15 cellular contexts compared by ENCODE assay signal in the genomic region with DNA sequence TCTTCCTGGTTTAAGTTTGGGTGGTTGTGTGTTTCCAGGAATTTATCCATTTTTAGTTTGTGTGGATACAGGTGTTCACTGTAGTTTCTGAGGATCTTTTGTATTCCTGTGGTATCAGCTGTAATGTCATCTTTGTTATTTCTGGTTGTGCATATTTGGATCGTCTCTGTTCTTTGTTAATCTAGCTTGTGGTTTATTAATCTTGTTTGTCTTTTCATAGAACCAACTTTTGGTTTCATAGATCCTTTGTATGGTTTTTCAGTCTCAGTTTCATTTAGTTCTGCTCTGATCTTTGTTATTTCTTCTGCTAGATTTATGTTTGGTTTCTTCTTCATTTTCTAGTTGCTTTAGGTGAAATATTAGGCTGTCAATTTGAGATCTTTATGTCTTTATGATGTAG.
DNase-seq lines count a peak whose midpoint lies in the region; ATAC-seq, FAIRE-seq and TF ChIP-seq lines count a peak whose summit lies in the region.
"Had no signal": no experiment of that assay in that cellular context is flagged by ENCODE, and none has a peak within 500 bp of the region (broad histone marks: within the 10 kb centered on the region; RNA-seq: fewer than 3 reads in every experiment).

No MANE protein-coding gene starts in this region.

- TF ChIP-seq POLR2A in GM12891 (IDR thresholded peaks at IDR 0.05; ENCODE audit: low read depth, low read length) = no peak

- H3K27me3 Mint-ChIP-seq in T-helper 17 cell = no peaks in the 10 kb centered on the region
- H3K27me3 Mint-ChIP-seq in activated CD8-positive, alpha-beta memory T cell treated with anti-CD3 and anti-CD28 coated beads, Interleukin-2, amount 10 ng/mL, durations not matched to agents 7 days and 5 days = no peaks in the 10 kb centered on the region

- H3K4me1 Mint-ChIP-seq in T-helper 17 cell = no peaks in the 10 kb centered on the region
- peaks cover 2% of the 10 kb centered on the region for H3K4me1 Mint-ChIP-seq in activated CD8-positive, alpha-beta memory T cell treated with anti-CD3 and anti-CD28 coated beads, Interleukin-2, amount 10 ng/mL, durations not matched to agents 7 days and 5 days

- no peak overlapping the region for H3K4me3 Mint-ChIP-seq in T-helper 17 cell
- H3K4me3 Mint-ChIP-seq in activated CD8-positive, alpha-beta memory T cell treated with anti-CD3 and anti-CD28 coated beads, Interleukin-2, amount 10 ng/mL, durations not matched to agents 7 days and 5 days = no peak overlapping the region

- no peaks in the 10 kb centered on the region for H3K9me3 ChIP-seq in T-helper 17 cell (ENCODE audit: control insufficient read depth, low read length, poor library complexity, severe bottlenecking)

- no peak overlapping the region for H3K27ac Mint-ChIP-seq in T-helper 17 cell
- no peak overlapping the region for H3K27ac Mint-ChIP-seq in activated CD8-positive, alpha-beta memory T cell treated with anti-CD3 and anti-CD28 coated beads, Interleukin-2, amount 10 ng/mL, durations not matched to agents 7 days and 5 days

- DNase-seq in GM12891 (ENCODE audit: insufficient read length, low spot score) (no peak), T-helper 17 cell (no peak)
- DNase-seq in activated CD4-positive, CD25-positive, alpha-beta regulatory T cell treated with anti-CD3 and anti-CD28 coated beads, Interleukin-2, amount 50 U/mL, for 72 hours = no peak
- no peak for DNase-seq in activated CD8-positive, alpha-beta memory T cell treated with anti-CD3 and anti-CD28 coated beads, Interleukin-2, amount 10 ng/mL, durations not matched to agents 7 days and 5 days
- DNase-seq: activated CD4-positive, alpha-beta T cell treated with anti-CD3 and anti-CD28 coated beads for 48 hours; activated effector memory CD4-positive, alpha-beta T cell treated with anti-CD3 and anti-CD28 coated beads, Interleukin-2, amount 50 U/mL, for 16 hours; GOT3; hypothalamus; NCI-H187 treated with DMSO at 0.1 percent for 48 hours; stimulated activated naive CD4-positive, alpha-beta T cell treated with Interleukin-2 at 50 U/mL for 16 hours had no signal

- ATAC-seq in GM18870 (IDR thresholded peaks at IDR 0.05; ENCODE audit: unreplicated experiment) (peak; percentile 99), GM21529 (IDR thresholded peaks at IDR 0.05; ENCODE audit: unreplicated experiment) (peak; percentile 81), HG03039 (IDR thresholded peaks at IDR 0.05; ENCODE audit: unreplicated experiment) (peak; percentile 81), HG03575 (IDR thresholded peaks at IDR 0.05; ENCODE audit: extremely low read depth, insufficient number of reproducible peaks, low FRiP score, unreplicated experiment) (peak; percentile 87), T-helper 17 cell (no peak)
- ATAC-seq in activated CD8-positive, alpha-beta memory T cell treated with anti-CD3 and anti-CD28 coated beads, Interleukin-2, amount 10 ng/mL, durations not matched to agents 7 days and 5 days = no peak

- H3K9me3 Mint-ChIP-seq in activated CD8-positive, alpha-beta memory T cell treated with anti-CD3 and anti-CD28 coated beads, Interleukin-2, amount 10 ng/mL, durations not matched to agents 7 days and 5 days (ENCODE audit: low read depth) = peaks cover 5% of the 10 kb centered on the region

- CTCF ChIA-PET in activated CD8-positive, alpha-beta memory T cell treated with anti-CD3 and anti-CD28 coated beads, Interleukin-2, amount 10 ng/mL, durations not matched to agents 7 days and 5 days (lab: Charles Lee) = no interaction called here

- no peak for FAIRE-seq in GM12891 (lab: Jason Lieb, UNC)
- FAIRE-seq: G401.6 had no signal

- H3K36me3 Mint-ChIP-seq in T-helper 17 cell (ENCODE audit: low read depth) = no peaks in the 10 kb centered on the region
- H3K36me3 Mint-ChIP-seq in activated CD8-positive, alpha-beta memory T cell treated with anti-CD3 and anti-CD28 coated beads, Interleukin-2, amount 10 ng/mL, durations not matched to agents 7 days and 5 days = no peaks in the 10 kb centered on the region

TF ChIP-seq in GM12891, 5 proteins besides CTCF, POLR2A, EP300 and RAD21:
- no peak for TF ChIP-seq TAF1 (IDR thresholded peaks at IDR 0.05; ENCODE audit: low read depth, low read length)

Comparison
In these comparisons a context has a peak if more than half of its experiments do, and no peak if none do; other contexts are left out.
1. ATAC-seq: peak in GM18870 (single experiment), GM21529 (single experiment), HG03039 (single experiment) and HG03575 (single experiment); none in T-helper 17 cell (single experiment) and activated CD8-positive, alpha-beta memory T cell treated with anti-CD3 and anti-CD28 coated beads, Interleukin-2, amount 10 ng/mL, durations not matched to agents 7 days and 5 days (single experiment).